Comparison of ENCODE assay signal across 36 cellular contexts in genomic region chr11:119396835-119397234, GRCh38. TPM values are rescaled to one million over a fixed set of nuclear protein-coding genes. Genes with fewer than 3 reads are reported as not detected.
"Had no signal": no experiment of that assay in that cellular context is flagged by ENCODE, and none has a peak within 500 bp of the region (broad histone marks: within the 10 kb centered on the region; RNA-seq: fewer than 3 reads in every experiment).

No MANE protein-coding gene starts in this region.

- H2AFZ ChIP-seq: parathyroid adenoma had no signal

- H3K27me3 ChIP-seq: right lobe of liver, sigmoid colon, stomach, thyroid gland, tibial nerve, upper lobe of left lung, vagina had no signal

- DNase-seq: naive thymus-derived CD8-positive, alpha-beta T cell; nephron progenitor cell; nucleus accumbens; posterior cingulate gyrus; psoas muscle; right cardiac atrium; right lobe of liver; sigmoid colon; small intestine; stimulated activated CD4-positive, alpha-beta T cell treated with anti-CD3 and anti-CD28 coated beads, Interleukin-15, amount 100 ng/mL, for 24 hours; stimulated activated CD4-positive, alpha-beta T cell treated with anti-CD3 and anti-CD28 coated beads, Interleukin-2, amount 100 ng/mL, for 24 hours; stimulated activated CD4-positive, alpha-beta T cell treated with anti-CD3 and anti-CD28 coated beads, Interleukin-2, amount 100 ng/mL, for 48 hours; stimulated activated CD4-positive, alpha-beta T cell treated with anti-CD3 and anti-CD28 coated beads, Interleukin-4, amount 100 ng/mL, for 24 hours; stimulated activated naive B cell treated with anti-CD40 and anti-IgM and Interleukin-4, amounts not matched to agents 10 μg/mL and 1 μg/mL and 100 μg/mL, for 72 hours; stimulated activated naive CD4-positive, alpha-beta T cell treated with Interleukin-2 at 50 U/mL for 16 hours; stomach; thyroid gland; trophoblast cell; upper lobe of left lung had no signal

- H3K36me3 ChIP-seq: neutrophil, right lobe of liver, sigmoid colon, stomach, thoracic aorta, thyroid gland, tibial nerve, upper lobe of left lung, vagina had no signal

- H3K9me3 ChIP-seq: right lobe of liver, thyroid gland, vagina had no signal

- FAIRE-seq: small intestine, urothelium cell line had no signal

- H3K27ac ChIP-seq: neutrophil, parathyroid adenoma, psoas muscle, right lobe of liver, sigmoid colon, stomach, thoracic aorta, thyroid gland, tibial nerve, upper lobe of left lung, vagina had no signal

- H3K4me1 ChIP-seq: parathyroid adenoma, psoas muscle, right lobe of liver, sigmoid colon, stomach, tibial nerve, upper lobe of left lung, vagina had no signal

- H3K4me3 ChIP-seq: psoas muscle, right lobe of liver, sigmoid colon, stomach, thoracic aorta, thyroid gland, tibial nerve, upper lobe of left lung, vagina had no signal

- ATAC-seq: naive thymus-derived CD8-positive, alpha-beta T cell; natural killer cell treated with Interleukin-12 subunit alpha and Interleukin-12 subunit beta and Interleukin-15 and Interleukin-18, amount 100 ng/mL, for 72 hours; psoas muscle; right cardiac atrium; right lobe of liver; stimulated activated effector memory CD8-positive, alpha-beta T cell treated with anti-CD3 and anti-CD28 coated beads, Interleukin-12 subunit alpha, Interleukin-12 subunit beta, amount 100 ng/mL, for 72 hours; stimulated activated naive B cell treated with anti-CD40 and anti-IgM and Interleukin-4, amounts not matched to agents 10 μg/mL and 1 μg/mL and 100 μg/mL, for 72 hours had no signal

- H3K9ac ChIP-seq: parathyroid adenoma had no signal

RNA-seq across cellular contexts. Expression of gene USP2, which starts 15.3 kb away (rescaled TPM):
- total RNA-seq: natural killer cell treated with Interleukin-12 subunit alpha and Interleukin-12 subunit beta and Interleukin-15 and Interleukin-18, amount 100 ng/mL, for 72 hours had no signal

RNA-seq across cellular contexts. Expression of gene THY1, which starts 26.1 kb away (rescaled TPM):
- total RNA-seq: naive thymus-derived CD8-positive, alpha-beta T cell; natural killer cell treated with Interleukin-12 subunit alpha and Interleukin-12 subunit beta and Interleukin-15 and Interleukin-18, amount 100 ng/mL, for 72 hours had no signal
- polyA plus RNA-seq: naive thymus-derived CD8-positive, alpha-beta T cell had no signal

RNA-seq across cellular contexts. Expression of gene MFRP, which starts 50.3 kb away (rescaled TPM):
- total RNA-seq: naive thymus-derived CD8-positive, alpha-beta T cell; natural killer cell treated with Interleukin-12 subunit alpha and Interleukin-12 subunit beta and Interleukin-15 and Interleukin-18, amount 100 ng/mL, for 72 hours; neural crest cell; omental fat pad; osteocyte; progenitor cell of endocrine pancreas; psoas muscle; renal cortical epithelial cell; right lobe of liver; skeletal muscle tissue; stomach; subcutaneous adipose tissue; temporal lobe; thyroid gland; upper lobe of left lung; ureter; vagina had no signal
- polyA plus RNA-seq: naive thymus-derived CD8-positive, alpha-beta T cell; sigmoid colon; stomach had no signal

RNA-seq across cellular contexts. Expression of gene C1QTNF5, which starts 56.2 kb away (rescaled TPM):
- total RNA-seq: naive thymus-derived CD8-positive, alpha-beta T cell; natural killer cell treated with Interleukin-12 subunit alpha and Interleukin-12 subunit beta and Interleukin-15 and Interleukin-18, amount 100 ng/mL, for 72 hours had no signal
- polyA plus RNA-seq: naive thymus-derived CD8-positive, alpha-beta T cell had no signal
